In genomic region chr2:67792796-67793195, GRCh38 we compare ENCODE assay signal across 22 cellular contexts.
DNase-seq lines count a peak whose midpoint lies in the region; ATAC-seq, FAIRE-seq and TF ChIP-seq lines count a peak whose summit lies in the region.
"Had no signal": no experiment of that assay in that cellular context is flagged by ENCODE, and none has a peak within 500 bp of the region (broad histone marks: within the 10 kb centered on the region; RNA-seq: fewer than 3 reads in every experiment).

No MANE protein-coding gene starts in this region.

- WGBS in pancreas, 2 donors = 22 to 33% methylated on average over 5 of the region's 5 CpGs

- H3K27me3 ChIP-seq in pancreas = no peaks in the 10 kb centered on the region
- no peaks in the 10 kb centered on the region for H3K27me3 ChIP-seq in CD4-positive, alpha-beta memory T cell (ENCODE audit: insufficient read depth, low read length)
- H3K27me3 ChIP-seq: BE2C had no signal

- no peaks in the 10 kb centered on the region for H3K9me3 ChIP-seq in pancreas
- no peaks in the 10 kb centered on the region for H3K9me3 ChIP-seq in CD4-positive, alpha-beta memory T cell (ENCODE audit: control insufficient read depth in 1 of 2, low read length in 2 of 2)
- H3K9me3 ChIP-seq: BE2C had no signal

- peak; percentile 75 to 90 (median 86) for ATAC-seq in pancreas
- ATAC-seq: HCT116, SK-N-SH treated with all-trans-retinoic acid at 6 μM for 48 hours had no signal

- intact Hi-C loops in pancreas (cut with DNase I) = no loop called here
- intact Hi-C loops in CD4-positive, alpha-beta memory T cell (cut with micrococcal nuclease) = no loop called here

- peak; percentile 8 for DNase-seq in SHP77 treated with DMSO at 0.1 percent for 48 hours (lab: John Stamatoyannopoulos, UW)
- DNase-seq in SHP77 (lab: John Stamatoyannopoulos, UW) = no peak
- DNase-seq in HFF-Myc (ENCODE audit: extremely low read depth, low read depth) = peak; percentile 85
- DNase-seq in NCI-H524 treated with DMSO at 0.1 percent for 48 hours (lab: John Stamatoyannopoulos, UW) = peak; percentile 65
- DNase-seq in pancreas = peak in 3 of 6 donors; percentile 36 to 58 (median 56)
- DNase-seq in mesenteric fat pad (ENCODE audit: low spot score) = no peak
- DNase-seq in CD4-positive, alpha-beta memory T cell = no peak
- no peak for DNase-seq in activated CD8-positive, alpha-beta memory T cell treated with anti-CD3 and anti-CD28 coated beads, Interleukin-2, amount 50 U/mL, for 4 hours
- DNase-seq: BE2C, GDM1, GOT3, IMR-90, NCI-H1105, NCI-H146, NCI-H2081 treated with DMSO at 0.1 percent for 48 hours, NCI-H526 treated with DMSO at 0.1 percent for 48 hours had no signal

- no peaks in the 10 kb centered on the region for H3K36me3 Mint-ChIP-seq in CD4-positive, alpha-beta memory T cell

- peaks cover 0 to 2% (median 0%) of the 10 kb centered on the region in 8 donors for H3K9me3 Mint-ChIP-seq in CD4-positive, alpha-beta memory T cell

- TF ChIP-seq CTCF in HFF-Myc (IDR thresholded peaks at IDR 0.05; ENCODE audit: low read depth, low read length, missing control alignments) (no peak), pancreas (IDR thresholded peaks at IDR 0.05) (no peak)

- H3K36me3 ChIP-seq in pancreas = no peaks in the 10 kb centered on the region
- no peaks in the 10 kb centered on the region for H3K36me3 ChIP-seq in CD4-positive, alpha-beta memory T cell (ENCODE audit: insufficient read depth, low read length)
- H3K36me3 ChIP-seq: BE2C had no signal

- POLR2A ChIA-PET in CD4-positive, alpha-beta memory T cell (lab: Charles Lee; ENCODE audit: partially characterized antibody) = no interaction called here

- H3K4me3 Mint-ChIP-seq in CD4-positive, alpha-beta memory T cell = no peak overlapping the region

- H3K27me3 Mint-ChIP-seq in CD4-positive, alpha-beta memory T cell = peaks cover 5 to 6% of the 10 kb centered on the region in 2 donors

- H3K27ac ChIP-seq in pancreas = peak overlapping the region; percentile 18 to 70 (median 52)
- H3K27ac ChIP-seq in CD4-positive, alpha-beta memory T cell (ENCODE audit: low read depth, low read length) = no peak overlapping the region
- H3K27ac ChIP-seq: KMS-11, RWPE1 had no signal

- H3K4me3 ChIP-seq in HFF-Myc (replicated peaks; ENCODE audit: low read depth, low read length) (no peak overlapping the region), pancreas (peak overlapping the region in 1 of 4 donors; percentile 10)
- no peak overlapping the region for H3K4me3 ChIP-seq in CD4-positive, alpha-beta memory T cell (ENCODE audit: low read length in 2 of 2)

- FAIRE-seq in pancreas (lab: Jason Lieb, UNC) = no peak
- FAIRE-seq: A204.1, GM18507 had no signal

- H3K4me1 Mint-ChIP-seq in CD4-positive, alpha-beta memory T cell = no peaks in the 10 kb centered on the region

- H3K4me1 ChIP-seq in pancreas = peaks cover 14 to 50% (median 49%) of the 10 kb centered on the region in 3 donors
- H3K4me1 ChIP-seq in CD4-positive, alpha-beta memory T cell (ENCODE audit: insufficient read depth, low read length) = no peaks in the 10 kb centered on the region
- H3K4me1 ChIP-seq: BE2C had no signal

- H3K27ac Mint-ChIP-seq in CD4-positive, alpha-beta memory T cell = no peak overlapping the region

- CTCF ChIA-PET in CD4-positive, alpha-beta memory T cell (lab: Charles Lee; ENCODE audit: partially characterized antibody) = no interaction called here

Comparison
In these comparisons a context has a peak if more than half of its experiments do, and no peak if none do; other contexts are left out.
1. DNase-seq: peak in SHP77 treated with DMSO at 0.1 percent for 48 hours (single experiment), HFF-Myc (single experiment) and NCI-H524 treated with DMSO at 0.1 percent for 48 hours (single experiment); none in SHP77 (0 of 2), mesenteric fat pad (single experiment), CD4-positive, alpha-beta memory T cell (0 of 5) and activated CD8-positive, alpha-beta memory T cell treated with anti-CD3 and anti-CD28 coated beads, Interleukin-2, amount 50 U/mL, for 4 hours (single experiment).